Comparison of ENCODE assay signal across 27 cellular contexts in the genomic region with DNA sequence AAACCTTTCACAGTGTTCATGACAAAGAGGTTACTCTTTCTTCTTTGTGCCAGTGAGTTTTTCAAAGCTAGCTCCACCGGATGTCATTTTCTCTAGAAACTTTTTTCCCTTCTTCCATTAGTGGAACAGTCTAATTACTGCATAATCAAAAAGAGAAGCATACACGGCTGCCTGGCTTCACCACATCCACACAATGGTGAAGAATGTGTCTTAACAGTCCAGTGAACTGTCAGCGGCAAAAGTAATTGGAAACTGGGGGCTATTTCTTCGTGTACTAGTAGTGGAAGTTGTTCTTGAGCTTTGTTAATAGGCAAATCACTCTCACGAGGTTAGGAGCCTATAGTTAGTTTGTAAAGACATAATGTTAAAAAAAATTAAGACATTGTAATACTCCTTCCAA.
"Had no signal": no experiment of that assay in that cellular context is flagged by ENCODE, and none has a peak within 500 bp of the region (broad histone marks: within the 10 kb centered on the region; RNA-seq: fewer than 3 reads in every experiment).

No MANE protein-coding gene starts in this region.

- H3K9me3 ChIP-seq: colonic mucosa, left ventricle myocardium inferior, pancreas, prostate gland, stomach, tibial nerve had no signal

- H3K4me1 ChIP-seq: colonic mucosa, left ventricle myocardium inferior, pancreas, prostate gland, stomach, tibial nerve had no signal

- ATAC-seq: activated CD8-positive, alpha-beta T cell treated with anti-CD3 and anti-CD28 coated beads for 36 hours; activated T-cell treated with anti-CD3 and anti-CD28 coated beads, Interleukin-2, amount 50 U/mL, for 4 hours; activated T-helper 17 cell treated with anti-CD3 and anti-CD28 coated beads, Interleukin-2, amount 50 U/mL, for 72 hours; natural killer cell; pancreas; stimulated activated naive B cell treated with anti-CD40 and anti-IgM and Interleukin-4, amounts not matched to agents 10 μg/mL and 1 μg/mL and 100 μg/mL, for 72 hours; WTC11 had no signal

- H3K27ac Mint-ChIP-seq: activated CD4-positive, alpha-beta T cell treated with anti-CD3 and anti-CD28 coated beads, Interleukin-2, amount 10 ng/mL, durations not matched to agents 7 days and 5 days; activated CD8-positive, alpha-beta T cell treated with anti-CD3 and anti-CD28 coated beads for 36 hours; activated T-helper 17 cell treated with anti-CD3 and anti-CD28 coated beads, Interleukin-2, amount 50 U/mL, for 72 hours; natural killer cell; stimulated activated naive B cell treated with anti-CD40 and anti-IgM and Interleukin-4, amounts not matched to agents 10 μg/mL and 1 μg/mL and 100 μg/mL, for 72 hours; WTC11 had no signal

- H3K4me3 ChIP-seq: colonic mucosa, dorsolateral prefrontal cortex, left ventricle myocardium inferior, lung, pancreas, prostate gland, stomach, tibial nerve had no signal

- H3K9me3 Mint-ChIP-seq: activated CD4-positive, alpha-beta T cell treated with anti-CD3 and anti-CD28 coated beads, Interleukin-2, amount 10 ng/mL, durations not matched to agents 7 days and 5 days; activated CD8-positive, alpha-beta T cell treated with anti-CD3 and anti-CD28 coated beads for 36 hours; activated T-cell treated with anti-CD3 and anti-CD28 coated beads, Interleukin-2, amount 50 U/mL, for 4 hours; activated T-helper 17 cell treated with anti-CD3 and anti-CD28 coated beads, Interleukin-2, amount 50 U/mL, for 72 hours; natural killer cell; stimulated activated naive B cell treated with anti-CD40 and anti-IgM and Interleukin-4, amounts not matched to agents 10 μg/mL and 1 μg/mL and 100 μg/mL, for 72 hours; WTC11 had no signal

- FAIRE-seq: frontal cortex, pancreas had no signal

- DNase-seq: activated CD4-positive, alpha-beta T cell treated with anti-CD3 and anti-CD28 coated beads for 1 hour; activated CD4-positive, alpha-beta T cell treated with anti-CD3 and anti-CD28 coated beads, Interleukin-2, amount 10 ng/mL, durations not matched to agents 7 days and 5 days; activated CD8-positive, alpha-beta T cell treated with anti-CD3 and anti-CD28 coated beads for 36 hours; activated gamma-delta T cell treated with Interleukin-2 at 50 U/mL for 16 hours; activated naive CD4-positive, alpha-beta T cell treated with anti-CD3 and anti-CD28 coated beads, Interleukin-2, amount 50 U/mL, for 16 hours; activated T-cell treated with anti-CD3 and anti-CD28 coated beads, Interleukin-2, amount 50 U/mL, for 4 hours; amniotic stem cell; cerebellar nuclear complex; colonic mucosa; dorsolateral prefrontal cortex; effector memory CD4-positive, alpha-beta T cell; kidney glomerular epithelial cell; left ventricle myocardium inferior; mesendoderm; natural killer cell; pancreas; stimulated activated CD4-positive, alpha-beta T cell treated with anti-CD3 and anti-CD28 coated beads, Interleukin-15, amount 100 ng/mL, for 24 hours; stimulated activated CD4-positive, alpha-beta T cell treated with anti-CD3 and anti-CD28 coated beads, Interleukin-2, amount 100 ng/mL, for 24 hours; stimulated activated naive B cell treated with anti-CD40 and anti-IgM and Interleukin-4, amounts not matched to agents 10 μg/mL and 1 μg/mL and 100 μg/mL, for 72 hours; stomach; T-helper 2 cell had no signal

- H3K4me1 Mint-ChIP-seq: activated CD4-positive, alpha-beta T cell treated with anti-CD3 and anti-CD28 coated beads, Interleukin-2, amount 10 ng/mL, durations not matched to agents 7 days and 5 days; activated T-helper 17 cell treated with anti-CD3 and anti-CD28 coated beads, Interleukin-2, amount 50 U/mL, for 72 hours; natural killer cell; stimulated activated naive B cell treated with anti-CD40 and anti-IgM and Interleukin-4, amounts not matched to agents 10 μg/mL and 1 μg/mL and 100 μg/mL, for 72 hours had no signal

- H3K4me3 Mint-ChIP-seq: activated CD4-positive, alpha-beta T cell treated with anti-CD3 and anti-CD28 coated beads, Interleukin-2, amount 10 ng/mL, durations not matched to agents 7 days and 5 days; activated CD8-positive, alpha-beta T cell treated with anti-CD3 and anti-CD28 coated beads for 36 hours; activated T-cell treated with anti-CD3 and anti-CD28 coated beads, Interleukin-2, amount 50 U/mL, for 4 hours; activated T-helper 17 cell treated with anti-CD3 and anti-CD28 coated beads, Interleukin-2, amount 50 U/mL, for 72 hours; natural killer cell; stimulated activated naive B cell treated with anti-CD40 and anti-IgM and Interleukin-4, amounts not matched to agents 10 μg/mL and 1 μg/mL and 100 μg/mL, for 72 hours; WTC11 had no signal

- H3K27ac ChIP-seq: colonic mucosa, dorsolateral prefrontal cortex, left ventricle myocardium inferior, pancreas, prostate gland, stomach, tibial nerve had no signal

- H3K36me3 Mint-ChIP-seq: natural killer cell; stimulated activated naive B cell treated with anti-CD40 and anti-IgM and Interleukin-4, amounts not matched to agents 10 μg/mL and 1 μg/mL and 100 μg/mL, for 72 hours; WTC11 had no signal

- H3K27me3 ChIP-seq: colonic mucosa, pancreas, stomach, tibial nerve had no signal

- H3K36me3 ChIP-seq: colonic mucosa, left ventricle myocardium inferior, pancreas, prostate gland, stomach, tibial nerve had no signal
